Comparison of ENCODE assay signal across 13 cellular contexts in the genomic region with DNA sequence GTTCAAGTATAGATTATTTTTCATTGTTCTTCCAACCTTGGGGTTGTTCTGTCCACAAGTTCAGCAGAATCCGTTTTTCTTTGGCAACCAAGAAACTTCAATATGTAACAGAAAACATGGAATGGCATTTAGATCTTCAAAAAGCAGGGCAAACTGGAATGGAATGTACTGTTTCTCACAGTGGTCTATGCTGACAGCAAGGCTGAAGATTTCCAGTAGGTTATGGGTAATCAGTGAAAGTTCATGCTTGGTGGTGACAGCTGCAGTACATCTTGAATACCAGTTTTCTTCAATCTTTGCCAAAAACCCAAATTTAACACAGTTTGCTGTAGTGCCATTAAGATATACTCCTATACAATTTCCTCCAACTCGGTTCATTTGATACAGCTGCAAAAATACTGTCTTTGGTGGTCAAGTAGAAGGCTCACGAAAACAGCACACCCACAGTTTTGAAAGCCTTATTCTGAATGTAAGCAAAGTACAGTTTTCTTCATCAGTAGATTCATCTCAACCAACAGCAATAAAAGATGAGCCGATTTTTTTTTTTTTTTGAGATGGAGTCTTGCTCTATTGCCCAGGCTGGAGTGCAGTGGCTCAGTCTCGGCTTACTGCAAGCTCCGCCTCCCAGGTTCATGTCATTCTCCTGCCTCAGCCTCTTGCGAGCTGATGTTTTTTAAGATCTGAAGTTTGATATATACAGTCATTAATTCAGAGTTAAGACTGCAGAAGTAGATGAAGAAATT. TPM values are rescaled to one million over a fixed set of nuclear protein-coding genes. Genes with fewer than 3 reads are reported as not detected.
A peak's percentile ranks its signal among the peaks of the same experiment; 100 is the strongest.
DNase-seq lines count a peak whose midpoint lies in the region; ATAC-seq and TF ChIP-seq lines count a peak whose summit lies in the region.
"Had no signal": no experiment of that assay in that cellular context is flagged by ENCODE, and none has a peak within 500 bp of the region (broad histone marks: within the 10 kb centered on the region; RNA-seq: fewer than 3 reads in every experiment).

No MANE protein-coding gene starts in this region.

- DNase-seq in AG10803 (ENCODE audit: low read depth) (peak; percentile 34), T-helper 17 cell (no peak), memory B cell (ENCODE audit: low spot score in 2 of 2) (no peak), DMS 273 (lab: John Stamatoyannopoulos, UW; ENCODE audit: unreplicated experiment) (no peak), NCI-H187 treated with DMSO at 0.1 percent for 48 hours (lab: John Stamatoyannopoulos, UW) (no peak), stomach (no peak)
- no peak for DNase-seq in CD8-positive, alpha-beta memory T cell
- DNase-seq: activated naive CD4-positive, alpha-beta T cell treated with anti-CD3 and anti-CD28 coated beads, Interleukin-2, amount 50 U/mL, for 16 hours; AML-193; endodermal cell; left ventricle myocardium superior; OCI-M1 had no signal

- H3K4me3 Mint-ChIP-seq in CD8-positive, alpha-beta memory T cell: peak overlapping the region in 2 of 7 donors; percentile 11 to 52
- H3K4me3 Mint-ChIP-seq in T-helper 17 cell: no peak overlapping the region
- H3K4me3 Mint-ChIP-seq in memory B cell: no peak overlapping the region
- H3K4me3 Mint-ChIP-seq: endodermal cell had no signal

- no peaks in the 10 kb centered on the region for H3K9me3 Mint-ChIP-seq in CD8-positive, alpha-beta memory T cell
- H3K9me3 Mint-ChIP-seq in memory B cell: no peaks in the 10 kb centered on the region
- H3K9me3 Mint-ChIP-seq: endodermal cell had no signal

- no peak for TF ChIP-seq POLR2A in stomach (IDR thresholded peaks at IDR 0.05)

- TF ChIP-seq CTCF in AG10803 (conservative IDR thresholded peaks at IDR 0.05; ENCODE audit: low read length) (no peak), stomach (IDR thresholded peaks at IDR 0.05) (no peak)

- H3K4me1 Mint-ChIP-seq in CD8-positive, alpha-beta memory T cell: peaks cover 70 to 88% (median 85%) of the 10 kb centered on the region in 3 donors
- H3K4me1 Mint-ChIP-seq in T-helper 17 cell: peaks cover 60% of the 10 kb centered on the region
- H3K4me1 Mint-ChIP-seq in memory B cell: peaks cover 38% of the 10 kb centered on the region

- H3K27ac ChIP-seq in CD8-positive, alpha-beta memory T cell (ENCODE audit: low read depth, low read length): no peak overlapping the region
- H3K27ac ChIP-seq in stomach: no peak overlapping the region

- H3K27me3 ChIP-seq in CD8-positive, alpha-beta memory T cell (ENCODE audit: insufficient read depth, low read length, poor library complexity, severe bottlenecking): no peaks in the 10 kb centered on the region
- no peaks in the 10 kb centered on the region for H3K27me3 ChIP-seq in stomach

- H3K4me1 ChIP-seq in CD8-positive, alpha-beta memory T cell (ENCODE audit: insufficient read depth, low read length): peaks cover 57% of the 10 kb centered on the region
- peaks cover 70 to 95% (median 84%) of the 10 kb centered on the region in 4 donors for H3K4me1 ChIP-seq in stomach

- WGBS in stomach, 5 donors: 79 to 87% (median 83%) methylated on average over 7 of the region's 7 CpGs

- no peak for ATAC-seq in T-helper 17 cell
- no peak for ATAC-seq in memory B cell (ENCODE audit: low read depth)
- no peak for ATAC-seq in GM21423 (IDR thresholded peaks at IDR 0.05; ENCODE audit: unreplicated experiment)
- ATAC-seq: left ventricle myocardium superior had no signal

- no peaks in the 10 kb centered on the region for H3K9me3 ChIP-seq in CD8-positive, alpha-beta memory T cell (ENCODE audit: low read length)
- no peaks in the 10 kb centered on the region for H3K9me3 ChIP-seq in T-helper 17 cell (ENCODE audit: control insufficient read depth, low read length, poor library complexity, severe bottlenecking)
- H3K9me3 ChIP-seq in stomach: no peaks in the 10 kb centered on the region

- POLR2A ChIA-PET in CD8-positive, alpha-beta memory T cell (lab: Charles Lee): no interaction called here

- H3K27me3 Mint-ChIP-seq in CD8-positive, alpha-beta memory T cell: no peaks in the 10 kb centered on the region
- H3K27me3 Mint-ChIP-seq in T-helper 17 cell (no peaks in the 10 kb centered on the region), memory B cell (no peaks in the 10 kb centered on the region)

- H3K4me3 ChIP-seq in AG10803 (ENCODE audit: low read length): no peak overlapping the region
- H3K4me3 ChIP-seq in CD8-positive, alpha-beta memory T cell (ENCODE audit: low read length): no peak overlapping the region
- no peak overlapping the region for H3K4me3 ChIP-seq in stomach

- TF ChIP-seq EP300 in stomach (IDR thresholded peaks at IDR 0.05): no peak

- CTCF ChIA-PET in CD8-positive, alpha-beta memory T cell (lab: Charles Lee): interaction anchor here (1.7 kb wide), 1 partner anchor 71 kb away, joined by 4 read pairs; no protein-coding TSS in a partner anchor

- H3K36me3 ChIP-seq in CD8-positive, alpha-beta memory T cell (ENCODE audit: insufficient read depth, low read length): peaks cover 16% of the 10 kb centered on the region
- H3K36me3 ChIP-seq in stomach: peaks cover 0 to 55% (median 47%) of the 10 kb centered on the region in 4 donors

- intact Hi-C loops in stomach (cut with DNase I; ENCODE audit: low total_unique reads): no loop called here

- peak overlapping the region in 7 of 8 donors; percentile 50 to 71 (median 59) for H3K27ac Mint-ChIP-seq in CD8-positive, alpha-beta memory T cell
- H3K27ac Mint-ChIP-seq in T-helper 17 cell: peak overlapping the region; percentile 66
- peak overlapping the region; percentile 20 for H3K27ac Mint-ChIP-seq in memory B cell
- H3K27ac Mint-ChIP-seq: endodermal cell had no signal

- H3K36me3 Mint-ChIP-seq in CD8-positive, alpha-beta memory T cell: peaks cover 0 to 69% (median 16%) of the 10 kb centered on the region in 3 donors
- H3K36me3 Mint-ChIP-seq in T-helper 17 cell (ENCODE audit: low read depth) (peaks cover 5% of the 10 kb centered on the region), memory B cell (peaks cover 11% of the 10 kb centered on the region)

RNA-seq across cellular contexts. Expression of a gene that starts 4.9 kb away (rescaled TPM):
- total RNA-seq in CD8-positive, alpha-beta memory T cell: 10 to 100 TPM; 14.1 to 17.1 TPM
- 46.3 TPM for polyA plus RNA-seq in CD8-positive, alpha-beta memory T cell
- 10 to 100 TPM; 32.2 to 34.6 TPM for total RNA-seq in T-helper 17 cell
- total RNA-seq in stomach: 10 to 100 TPM; 11.9 to 29.9 (median 14.3) TPM
- 1 to 10 TPM; 3.8 to 8.1 (median 3.9) TPM for polyA plus RNA-seq in stomach

RNA-seq across cellular contexts. Expression of a gene that starts 12.3 kb away (rescaled TPM):
- 1,000 to 10,000 TPM; 2,341 to 2,398 TPM for total RNA-seq in CD8-positive, alpha-beta memory T cell
- 1,821 TPM for polyA plus RNA-seq in CD8-positive, alpha-beta memory T cell
- total RNA-seq in T-helper 17 cell (1,000 to 10,000 TPM; 2,138 to 2,163 TPM), stomach (1,000 to 10,000 TPM in 3 of 5 donors, 100 to 1,000 TPM in 2; 814 to 2,131 (median 1,334) TPM)
- 1,000 to 10,000 TPM; 2,190 to 3,034 (median 2,228) TPM for polyA plus RNA-seq in stomach

RNA-seq across cellular contexts. Expression of a gene that starts 32.9 kb away (rescaled TPM):
- total RNA-seq in CD8-positive, alpha-beta memory T cell: 10 to 100 TPM; 35.2 to 42.7 TPM
- 2.2 TPM for polyA plus RNA-seq in CD8-positive, alpha-beta memory T cell
- total RNA-seq in T-helper 17 cell: 10 to 100 TPM; 23.4 to 29.6 TPM
- total RNA-seq in stomach: 10 to 100 TPM in 4 of 5 donors, 1 to 10 TPM in 1; 2.3 to 70.4 (median 10.3) TPM
- 10 to 100 TPM; 13.8 to 26.1 (median 18.2) TPM for polyA plus RNA-seq in stomach

RNA-seq across cellular contexts. Expression of a gene that starts 51.0 kb away (rescaled TPM):
- 1 to 10 TPM; 2.2 to 2.3 TPM for total RNA-seq in CD8-positive, alpha-beta memory T cell
- 0.74 TPM for polyA plus RNA-seq in CD8-positive, alpha-beta memory T cell
- total RNA-seq in T-helper 17 cell (1 to 10 TPM; 2.2 to 3.5 TPM), stomach (1 to 10 TPM in 3 of 5 donors, under 1 TPM in 1, not detected in 1; 0.45 to 7.5 (median 3.4) TPM)
- 10 to 100 TPM in 1 of 3 donors, 1 to 10 TPM in 1, under 1 TPM in 1; 0.93 to 20.4 (median 3.4) TPM for polyA plus RNA-seq in stomach
- total RNA-seq: endodermal cell had no signal
